In the genomic region with DNA sequence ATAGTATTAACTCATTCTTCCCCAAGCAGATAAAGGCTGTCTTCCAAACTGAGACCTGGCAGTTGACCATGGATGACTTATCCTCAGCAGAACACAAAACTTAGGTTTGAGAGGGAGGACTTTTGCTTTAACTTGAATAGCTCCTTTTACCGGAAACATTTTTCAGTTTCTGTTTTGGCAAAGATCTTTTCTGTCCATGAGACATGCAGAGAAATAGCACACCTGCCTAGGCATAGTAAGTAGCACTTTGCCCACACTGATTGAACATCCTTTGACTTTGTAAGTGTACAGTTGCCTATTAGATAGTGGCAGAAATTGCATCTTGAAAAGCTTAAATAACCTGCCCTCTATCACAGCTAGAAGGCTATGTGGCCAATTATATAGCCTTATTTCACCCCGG, we compare ENCODE assay signal across 30 cellular contexts.
"Had no signal": no experiment of that assay in that cellular context is flagged by ENCODE, and none has a peak within 500 bp of the region (broad histone marks: within the 10 kb centered on the region; RNA-seq: fewer than 3 reads in every experiment).

No MANE protein-coding gene starts in this region.

- H3K36me3 ChIP-seq: adrenal gland, ascending aorta, brain microvascular endothelial cell, breast epithelium, cardiac muscle cell had no signal

- ATAC-seq: activated naive CD4-positive, alpha-beta T cell treated with anti-CD3 and anti-CD28 coated beads, Interleukin-2, amount 50 U/mL, for 72 hours; activated naive CD8-positive, alpha-beta T cell treated with anti-CD3 and anti-CD28 coated beads, Interleukin-2, amount 50 U/mL, for 24 hours; activated T-cell treated with anti-CD3 and anti-CD28 coated beads, Interleukin-2, amount 50 U/mL, for 4 hours; activated T-cell treated with anti-CD3 and anti-CD28 coated beads, Interleukin-2, amount 50 U/mL, for 72 hours; activated T-helper 17 cell treated with anti-CD3 and anti-CD28 coated beads, Interleukin-2, amount 50 U/mL, for 72 hours; body of pancreas had no signal

- DNase-seq: activated effector memory CD4-positive, alpha-beta T cell treated with anti-CD3 and anti-CD28 coated beads, Interleukin-2, amount 50 U/mL, for 16 hours; activated effector memory CD4-positive, alpha-beta T cell treated with Interleukin-2 at 50 U/mL for 16 hours; activated gamma-delta T cell; activated gamma-delta T cell treated with Interleukin-2 at 50 U/mL for 16 hours; activated naive CD4-positive, alpha-beta T cell; activated naive CD4-positive, alpha-beta T cell treated with anti-CD3 and anti-CD28 coated beads for 36 hours; activated naive CD4-positive, alpha-beta T cell treated with anti-CD3 and anti-CD28 coated beads, Interleukin-2, amount 10 ng/mL, durations not matched to agents 7 days and 5 days; activated naive CD4-positive, alpha-beta T cell treated with anti-CD3 and anti-CD28 coated beads, Interleukin-2, amount 50 U/mL, for 16 hours; activated naive CD4-positive, alpha-beta T cell treated with Interleukin-2 at 50 U/mL for 16 hours; activated naive CD8-positive, alpha-beta T cell treated with anti-CD3 and anti-CD28 coated beads for 36 hours; activated naive CD8-positive, alpha-beta T cell treated with anti-CD3 and anti-CD28 coated beads, Interleukin-2, amount 10 ng/mL, durations not matched to agents 7 days and 5 days; activated naive CD8-positive, alpha-beta T cell treated with anti-CD3 and anti-CD28 coated beads, Interleukin-2, amount 50 U/mL, for 24 hours; activated T-cell treated with anti-CD3 and anti-CD28 coated beads, Interleukin-2, amount 50 U/mL, for 4 hours; activated T-cell treated with anti-CD3 and anti-CD28 coated beads, Interleukin-2, amount 50 U/mL, for 48 hours; activated T-cell treated with anti-CD3 and anti-CD28 coated beads, Interleukin-2, amount 50 U/mL, for 72 hours; adrenal gland; amniotic stem cell; amygdala; anterior cingulate cortex; aorta; body of pancreas; brain microvascular endothelial cell; caudate nucleus; central memory CD4-positive, alpha-beta T cell; cerebellar nuclear complex had no signal

- H3K27ac ChIP-seq: adrenal gland, ascending aorta, body of pancreas, brain microvascular endothelial cell, breast epithelium, cardiac muscle cell had no signal

- H3K4me3 ChIP-seq: adrenal gland, ascending aorta, body of pancreas, breast epithelium, cardiac muscle cell had no signal

- H3K9me3 ChIP-seq: adrenal gland, ascending aorta, breast epithelium had no signal

- H3K27me3 ChIP-seq: adrenal gland, ascending aorta, body of pancreas, brain microvascular endothelial cell, breast epithelium, cardiac muscle cell had no signal

- H3K4me1 ChIP-seq: adrenal gland, ascending aorta, body of pancreas, breast epithelium had no signal
